Comparison of ENCODE assay signal across 8 cellular contexts in the genomic region with DNA sequence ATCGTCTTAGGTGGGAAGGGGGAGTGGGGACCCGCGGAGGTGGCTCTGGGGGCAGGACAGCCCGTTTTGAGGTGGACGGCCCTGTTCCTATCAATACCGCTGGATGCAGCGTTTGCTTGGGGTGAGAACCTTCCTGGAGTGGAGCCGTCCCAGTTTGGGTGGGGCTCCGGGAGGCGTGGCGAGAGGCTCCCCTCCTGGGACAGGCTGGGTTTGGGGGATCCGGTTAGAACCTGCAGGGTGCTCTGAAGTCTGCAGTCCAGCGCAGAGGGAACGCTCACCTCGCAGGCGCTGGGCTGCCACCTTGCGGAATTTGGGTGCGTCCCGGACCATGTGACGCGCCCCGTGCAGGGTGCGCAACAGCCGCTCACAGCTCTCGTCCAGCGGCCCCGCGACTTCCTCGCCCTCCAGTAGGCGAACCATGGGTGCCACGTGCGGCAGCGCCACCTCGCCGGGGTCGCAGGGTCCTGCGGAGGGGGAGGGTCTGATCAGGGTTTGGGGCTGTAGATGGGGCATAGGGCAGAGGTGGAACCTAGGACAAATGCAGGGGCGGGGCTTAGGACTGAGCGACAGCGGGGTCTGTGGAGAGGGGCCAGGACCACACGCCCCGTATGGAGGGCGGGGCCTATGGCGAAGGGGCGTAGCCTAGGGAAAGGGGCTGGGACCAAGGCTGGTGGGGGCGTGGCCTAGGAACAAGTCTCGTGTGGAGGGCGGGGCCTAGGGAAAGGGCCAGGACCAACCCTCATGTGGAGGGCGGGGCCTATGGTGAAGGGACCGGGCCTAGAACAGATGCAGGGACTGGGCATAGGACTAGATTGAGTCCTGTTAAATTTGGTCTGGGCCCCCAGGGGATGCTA.
A peak's percentile ranks its signal among the peaks of the same experiment; 100 is the strongest.
DNase-seq lines count a peak whose midpoint lies in the region; ATAC-seq lines count a peak whose summit lies in the region.

No MANE protein-coding gene starts in this region.

- H3K27ac ChIP-seq in ACC112 (ENCODE audit: low read depth, low read length), result no peak overlapping the region
- no peak overlapping the region for H3K27ac ChIP-seq in SK-N-MC
- peak overlapping the region in 9 of 21 experiments; percentile 4 to 49 (median 34) for H3K27ac ChIP-seq in skin epidermis

- H3K9me3 ChIP-seq in SK-N-MC (ENCODE audit: low read depth, low read length), result no peaks in the 10 kb centered on the region

- H3K4me3 Mint-ChIP-seq in activated naive CD8-positive, alpha-beta T cell, result peak overlapping the region; percentile 77

- H3K9me3 Mint-ChIP-seq in activated naive CD8-positive, alpha-beta T cell (ENCODE audit: low read depth), result no peaks in the 10 kb centered on the region

- peak overlapping the region; percentile 51 for H3K9ac ChIP-seq in SK-N-MC (ENCODE audit: insufficient read length)

- no peaks in the 10 kb centered on the region for H3K27me3 ChIP-seq in ACC112 (ENCODE audit: insufficient read depth, low read length)

- ATAC-seq in GM18870 (IDR thresholded peaks at IDR 0.05; ENCODE audit: unreplicated experiment) (peak; percentile 49), HG03066 (IDR thresholded peaks at IDR 0.05; ENCODE audit: low read depth, unreplicated experiment) (peak; percentile 78)

- H3K4me1 Mint-ChIP-seq in activated naive CD8-positive, alpha-beta T cell (ENCODE audit: low read depth), result peaks cover 8% of the 10 kb centered on the region

- H3K79me2 ChIP-seq in ACC112 (ENCODE audit: control insufficient read depth, insufficient read depth, low read length, unreplicated experiment), result no peaks in the 10 kb centered on the region

- peak overlapping the region; percentile 79 for H3K27ac Mint-ChIP-seq in activated naive CD8-positive, alpha-beta T cell

- no peaks in the 10 kb centered on the region for H3K4me1 ChIP-seq in ACC112 (ENCODE audit: control insufficient read depth, insufficient read depth, low read length, unreplicated experiment)

- H3K4me3 ChIP-seq in ACC112 (ENCODE audit: low read depth, low read length) (0 out of 2 replicates have a peak overlapping the region, but pooled peaks have one; percentile 34), SK-N-MC (peak overlapping the region; percentile 98), skin epidermis (peak overlapping the region in 5 of 7 experiments; percentile 11 to 24 (median 18))

- no peak overlapping the region for H2AFZ ChIP-seq in ACC112 (ENCODE audit: low read length, unreplicated experiment)

- no peaks in the 10 kb centered on the region for H3K27me3 Mint-ChIP-seq in activated naive CD8-positive, alpha-beta T cell

- H3K36me3 ChIP-seq in ACC112 (ENCODE audit: insufficient read depth, low read length), result peaks cover 4% of the 10 kb centered on the region; the same call in 1 of the 2 replicates
- peaks cover 9% of the 10 kb centered on the region; the same call in 1 of the 2 replicates for H3K36me3 ChIP-seq in SK-N-MC (ENCODE audit: insufficient read depth, low read length)

- H3K36me3 Mint-ChIP-seq in activated naive CD8-positive, alpha-beta T cell, result no peaks in the 10 kb centered on the region

- DNase-seq in SK-N-MC (ENCODE audit: low read depth, low spot score) (peak; percentile 74), hepatic stellate cell (ENCODE audit: low spot score) (peak; percentile 74), NCI-H187 treated with DMSO at 0.1 percent for 48 hours (lab: John Stamatoyannopoulos, UW) (no peak)

Comparison
In these comparisons a context has a peak if more than half of its experiments do, and no peak if none do; other contexts are left out.
1. H3K4me3 ChIP-seq: peak in every context shown above with its lines; median percentile 98 in SK-N-MC; 34 in ACC112; 18 in skin epidermis.